ENCODE assay signal across 8 cellular contexts in genomic region chr10:24382979-24383663, GRCh38.
DNase-seq lines count a peak whose midpoint lies in the region; ATAC-seq, FAIRE-seq and TF ChIP-seq lines count a peak whose summit lies in the region.

No MANE protein-coding gene starts in this region.

- no peak overlapping the region for H2AFZ ChIP-seq in GM12878 (ENCODE audit: control insufficient read depth, low read depth, low read length)

- no peak overlapping the region for H3K9ac ChIP-seq in GM12878 (ENCODE audit: control insufficient read depth, insufficient read depth, low read length)

- POLR2A ChIA-PET in activated CD4-positive, alpha-beta memory T cell treated with anti-CD3 and anti-CD28 coated beads for 36 hours (lab: Charles Lee), result interaction anchor here (1.7 kb wide), 1 partner anchor 66 kb away, joined by 4 read pairs; no protein-coding TSS in a partner anchor
- POLR2A ChIA-PET in activated CD4-positive, alpha-beta memory T cell treated with anti-CD3 and anti-CD28 coated beads, Interleukin-2, amount 10 ng/mL, durations not matched to agents 7 days and 5 days (lab: Charles Lee), result no interaction called here
- POLR2A ChIA-PET in GM12878 (lab: Charles Lee), result interaction anchor here (0.6 to 1.7 kb wide), 4 partner anchors 15 to 174 kb away, joined by 3 to 8 read pairs (median 4); partner anchors contain the start of gene KIAA1217

- in situ Hi-C loops in GM12878 (cut with MboI), result no loop called here

- RAD21 ChIA-PET in GM12878 (lab: Charles Lee; ENCODE audit: unreplicated experiment), result interaction anchor here (0.5 to 1.7 kb wide), 20 partner anchors 11 to 177 kb away, joined by 3 to 9 read pairs (median 4); partner anchors contain the start of gene KIAA1217

- no peaks in the 10 kb centered on the region for H3K27me3 ChIP-seq in GM12878 (replicated peaks in 1 of 2; ENCODE audit: control insufficient read depth in 2 of 2, insufficient read depth in 2 of 2, low read length in 1 of 2)

- no peak overlapping the region for H3K4me3 ChIP-seq in GM12878

- TF ChIP-seq CTCF in GM12878 (IDR thresholded peaks at IDR 0.05 in 2 of 3, conservative IDR thresholded peaks at IDR 0.05 in 1 of 3; ENCODE audit: control insufficient read depth in 2 of 3, extremely low read depth in 1 of 3, insufficient read depth in 1 of 3, low read depth in 3 of 3, low read length in 3 of 3) (no peak), osteocyte (IDR thresholded peaks at IDR 0.05) (no peak)

- SMC1A ChIA-PET in GM12878 (lab: Charles Lee; ENCODE audit: uncharacterized antibody, unreplicated experiment), result interaction anchor here (0.7 to 2.5 kb wide), 14 partner anchors 9 to 389 kb away, joined by 3 to 10 read pairs (median 4); partner anchors contain the start of gene KIAA1217

- no peak for DNase-seq in activated CD4-positive, alpha-beta memory T cell treated with anti-CD3 and anti-CD28 coated beads for 36 hours
- no peak for DNase-seq in activated CD4-positive, alpha-beta memory T cell treated with anti-CD3 and anti-CD28 coated beads, Interleukin-2, amount 10 ng/mL, durations not matched to agents 7 days and 5 days
- no peak for DNase-seq in GM12878 (ENCODE audit: low read depth, low spot score)
- no peak for DNase-seq in osteocyte (ENCODE audit: extremely low spot score, unreplicated experiment)
- no peak for DNase-seq in stimulated activated naive CD4-positive, alpha-beta T cell treated with Interleukin-2 at 50 U/mL for 16 hours (lab: John Stamatoyannopoulos, UW)
- no peak for DNase-seq in T1000 (lab: John Stamatoyannopoulos, UW)
- no peak for DNase-seq in activated gamma-delta T cell treated with Interleukin-2 at 50 U/mL for 16 hours

- peak overlapping the region; percentile 67 for H3K27ac ChIP-seq in GM12878 (ENCODE audit: control insufficient read depth, insufficient read depth)

- no peak for TF ChIP-seq EP300 in GM12878 (IDR thresholded peaks at IDR 0.05; ENCODE audit: borderline replicate concordance in 1 of 2, control insufficient read depth in 1 of 2, low read depth in 2 of 2, low read length in 2 of 2)

- WGBS in GM12878 (ENCODE audit: insufficient coverage, insufficient replicate concordance, low lambda C conversion rate, missing lambda C conversion rate), result 20% methylated on average over 12 of the region's 12 CpGs

- H3K4me2 ChIP-seq in GM12878 (ENCODE audit: control insufficient read depth, insufficient read depth), result peak overlapping the region; percentile 40

- peaks cover 14% of the 10 kb centered on the region for H3K4me1 ChIP-seq in GM12878 (ENCODE audit: control insufficient read depth, insufficient read depth, low read length)

- H4K20me1 ChIP-seq in GM12878 (ENCODE audit: control insufficient read depth, insufficient read depth), result no peaks in the 10 kb centered on the region

- H3K79me2 ChIP-seq in GM12878 (ENCODE audit: control insufficient read depth, insufficient read depth, low read length), result no peaks in the 10 kb centered on the region

- no peak for TF ChIP-seq RAD21 in GM12878 (IDR thresholded peaks at IDR 0.05; ENCODE audit: insufficient read depth, low read depth, low read length)

- peak overlapping the region; percentile 74 for H3K27ac Mint-ChIP-seq in activated CD4-positive, alpha-beta memory T cell treated with anti-CD3 and anti-CD28 coated beads for 36 hours
- H3K27ac Mint-ChIP-seq in activated CD4-positive, alpha-beta memory T cell treated with anti-CD3 and anti-CD28 coated beads, Interleukin-2, amount 10 ng/mL, durations not matched to agents 7 days and 5 days, result no peak overlapping the region
- peak overlapping the region; percentile 61 for H3K27ac Mint-ChIP-seq in osteocyte (ENCODE audit: unreplicated experiment)

- no peak for TF ChIP-seq POLR2A in GM12878 (IDR thresholded peaks at IDR 0.05; ENCODE audit: low read depth, low read length)

- intact Hi-C loops in activated CD4-positive, alpha-beta memory T cell treated with anti-CD3 and anti-CD28 coated beads for 36 hours (cut with micrococcal nuclease), result loop anchor here (1.0 to 5.0 kb wide), 5 partner anchors 66 to 679 kb away; no protein-coding TSS in a partner anchor
- intact Hi-C loops in GM12878 (cut with micrococcal nuclease; ENCODE audit: unreplicated experiment), result loop anchor here (1.0 to 5.0 kb wide), 3 partner anchors 119 to 1561 kb away; partner anchors contain the start of gene KIAA1217

- CTCF ChIA-PET in activated CD4-positive, alpha-beta memory T cell treated with anti-CD3 and anti-CD28 coated beads for 36 hours (lab: Charles Lee), result interaction anchor here (1.1 to 1.3 kb wide), 2 partner anchors 37 to 64 kb away, joined by 3 read pairs; no protein-coding TSS in a partner anchor
- CTCF ChIA-PET in activated CD4-positive, alpha-beta memory T cell treated with anti-CD3 and anti-CD28 coated beads, Interleukin-2, amount 10 ng/mL, durations not matched to agents 7 days and 5 days (lab: Charles Lee), result no interaction called here
- CTCF ChIA-PET in GM12878 (lab: Yijun Ruan, JAX), result interaction anchor here (0.6 to 1.9 kb wide), 14 partner anchors 8 to 389 kb away, joined by 3 to 6 read pairs (median 5); no protein-coding TSS in a partner anchor

- H3K9me3 Mint-ChIP-seq in activated CD4-positive, alpha-beta memory T cell treated with anti-CD3 and anti-CD28 coated beads for 36 hours, result no peaks in the 10 kb centered on the region
- H3K9me3 Mint-ChIP-seq in activated CD4-positive, alpha-beta memory T cell treated with anti-CD3 and anti-CD28 coated beads, Interleukin-2, amount 10 ng/mL, durations not matched to agents 7 days and 5 days, result no peaks in the 10 kb centered on the region
- H3K9me3 Mint-ChIP-seq in osteocyte (ENCODE audit: unreplicated experiment), result no peaks in the 10 kb centered on the region

- FAIRE-seq in GM12878 (lab: Jason Lieb, UNC), result no peak

- H3K36me3 Mint-ChIP-seq in activated CD4-positive, alpha-beta memory T cell treated with anti-CD3 and anti-CD28 coated beads for 36 hours, result no peaks in the 10 kb centered on the region
- no peaks in the 10 kb centered on the region for H3K36me3 Mint-ChIP-seq in activated CD4-positive, alpha-beta memory T cell treated with anti-CD3 and anti-CD28 coated beads, Interleukin-2, amount 10 ng/mL, durations not matched to agents 7 days and 5 days (ENCODE audit: low read depth)
- H3K36me3 Mint-ChIP-seq in osteocyte (ENCODE audit: unreplicated experiment), result no peaks in the 10 kb centered on the region

- peaks cover 13% of the 10 kb centered on the region for H3K4me1 Mint-ChIP-seq in activated CD4-positive, alpha-beta memory T cell treated with anti-CD3 and anti-CD28 coated beads for 36 hours (ENCODE audit: low read depth)
- peaks cover 6% of the 10 kb centered on the region for H3K4me1 Mint-ChIP-seq in activated CD4-positive, alpha-beta memory T cell treated with anti-CD3 and anti-CD28 coated beads, Interleukin-2, amount 10 ng/mL, durations not matched to agents 7 days and 5 days
- peaks cover 22% of the 10 kb centered on the region for H3K4me1 Mint-ChIP-seq in osteocyte (ENCODE audit: unreplicated experiment)

- no peaks in the 10 kb centered on the region for H3K36me3 ChIP-seq in GM12878 (ENCODE audit: control insufficient read depth in 2 of 2, insufficient read depth in 2 of 2, low read length in 1 of 2)

- ATAC-seq in HG03066 (IDR thresholded peaks at IDR 0.05; ENCODE audit: low read depth, unreplicated experiment) (peak; percentile 52), GM12878 (peak; percentile 87)

- H3K4me3 Mint-ChIP-seq in activated CD4-positive, alpha-beta memory T cell treated with anti-CD3 and anti-CD28 coated beads for 36 hours, result peak overlapping the region; percentile 12
- no peak overlapping the region for H3K4me3 Mint-ChIP-seq in activated CD4-positive, alpha-beta memory T cell treated with anti-CD3 and anti-CD28 coated beads, Interleukin-2, amount 10 ng/mL, durations not matched to agents 7 days and 5 days
- H3K4me3 Mint-ChIP-seq in osteocyte (ENCODE audit: unreplicated experiment), result no peak overlapping the region

- BruUV-seq in GM12878 (replicated peaks; lab: Mats Ljungman, UMichigan), result no TSS peak

- peaks cover 26% of the 10 kb centered on the region for H3K27me3 Mint-ChIP-seq in activated CD4-positive, alpha-beta memory T cell treated with anti-CD3 and anti-CD28 coated beads for 36 hours
- H3K27me3 Mint-ChIP-seq in activated CD4-positive, alpha-beta memory T cell treated with anti-CD3 and anti-CD28 coated beads, Interleukin-2, amount 10 ng/mL, durations not matched to agents 7 days and 5 days, result peaks cover 13% of the 10 kb centered on the region
- peaks cover 7% of the 10 kb centered on the region for H3K27me3 Mint-ChIP-seq in osteocyte (ENCODE audit: unreplicated experiment)

- no peaks in the 10 kb centered on the region; the same call in 2 of the 3 replicates for H3K9me3 ChIP-seq in GM12878 (replicated peaks; ENCODE audit: control insufficient read depth, insufficient read depth, low read length)

TF ChIP-seq in GM12878, 131 proteins besides CTCF, POLR2A, EP300 and RAD21 (continues in another document):
- TF ChIP-seq, protein P1, sequence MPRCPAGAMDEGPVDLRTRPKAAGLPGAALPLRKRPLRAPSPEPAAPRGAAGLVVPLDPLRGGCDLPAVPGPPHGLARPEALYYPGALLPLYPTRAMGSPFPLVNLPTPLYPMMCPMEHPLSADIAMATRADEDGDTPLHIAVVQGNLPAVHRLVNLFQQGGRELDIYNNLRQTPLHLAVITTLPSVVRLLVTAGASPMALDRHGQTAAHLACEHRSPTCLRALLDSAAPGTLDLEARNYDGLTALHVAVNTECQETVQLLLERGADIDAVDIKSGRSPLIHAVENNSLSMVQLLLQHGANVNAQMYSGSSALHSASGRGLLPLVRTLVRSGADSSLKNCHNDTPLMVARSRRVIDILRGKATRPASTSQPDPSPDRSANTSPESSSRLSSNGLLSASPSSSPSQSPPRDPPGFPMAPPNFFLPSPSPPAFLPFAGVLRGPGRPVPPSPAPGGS (IDR thresholded peaks at IDR 0.05; ENCODE audit: borderline replicate concordance, insufficient read depth, low read depth, low read length, poor library complexity, severe bottlenecking), result no peak
- no peak for TF ChIP-seq ZNF622 (IDR thresholded peaks at IDR 0.05)
- no peak for TF ChIP-seq MXI1 (IDR thresholded peaks at IDR 0.05; ENCODE audit: low read depth, low read length)
- no peak for TF ChIP-seq SREBF2 (IDR thresholded peaks at IDR 0.05; ENCODE audit: low read length)
- TF ChIP-seq, protein P2, sequence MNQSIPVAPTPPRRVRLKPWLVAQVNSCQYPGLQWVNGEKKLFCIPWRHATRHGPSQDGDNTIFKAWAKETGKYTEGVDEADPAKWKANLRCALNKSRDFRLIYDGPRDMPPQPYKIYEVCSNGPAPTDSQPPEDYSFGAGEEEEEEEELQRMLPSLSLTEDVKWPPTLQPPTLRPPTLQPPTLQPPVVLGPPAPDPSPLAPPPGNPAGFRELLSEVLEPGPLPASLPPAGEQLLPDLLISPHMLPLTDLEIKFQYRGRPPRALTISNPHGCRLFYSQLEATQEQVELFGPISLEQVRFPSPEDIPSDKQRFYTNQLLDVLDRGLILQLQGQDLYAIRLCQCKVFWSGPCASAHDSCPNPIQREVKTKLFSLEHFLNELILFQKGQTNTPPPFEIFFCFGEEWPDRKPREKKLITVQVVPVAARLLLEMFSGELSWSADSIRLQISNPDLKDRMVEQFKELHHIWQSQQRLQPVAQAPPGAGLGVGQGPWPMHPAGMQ (IDR thresholded peaks at IDR 0.05; ENCODE audit: borderline replicate concordance), result no peak
- TF ChIP-seq POU2F2 (IDR thresholded peaks at IDR 0.05; ENCODE audit: borderline replicate concordance, low read depth, low read length), result no peak
- TF ChIP-seq LARP7 (IDR thresholded peaks at IDR 0.05), result 0 out of 2 replicates have a peak, but pooled peaks have one; percentile 31
